In genomic region chr1:54604572-54605370, GRCh38 we compare ENCODE assay signal across 11 cellular contexts. TPM values are rescaled to one million over a fixed set of nuclear protein-coding genes. Genes with fewer than 3 reads are reported as not detected.
DNase-seq lines count a peak whose midpoint lies in the region; ATAC-seq lines count a peak whose summit lies in the region.
"Had no signal": no experiment of that assay in that cellular context is flagged by ENCODE, and none has a peak within 500 bp of the region (broad histone marks: within the 10 kb centered on the region; RNA-seq: fewer than 3 reads in every experiment).

No MANE protein-coding gene starts in this region.

- CTCF ChIA-PET in activated naive CD4-positive, alpha-beta T cell treated with anti-CD3 and anti-CD28 coated beads, Interleukin-2, amount 10 ng/mL, durations not matched to agents 7 days and 5 days (lab: Charles Lee), result no interaction called here

- peaks cover 14% of the 10 kb centered on the region for H3K4me1 Mint-ChIP-seq in activated naive CD4-positive, alpha-beta T cell treated with anti-CD3 and anti-CD28 coated beads, Interleukin-2, amount 10 ng/mL, durations not matched to agents 7 days and 5 days

- no peak overlapping the region for H3K4me3 Mint-ChIP-seq in activated naive CD4-positive, alpha-beta T cell treated with anti-CD3 and anti-CD28 coated beads, Interleukin-2, amount 10 ng/mL, durations not matched to agents 7 days and 5 days

- peak overlapping the region; percentile 52 for H3K27ac Mint-ChIP-seq in activated naive CD4-positive, alpha-beta T cell treated with anti-CD3 and anti-CD28 coated beads, Interleukin-2, amount 10 ng/mL, durations not matched to agents 7 days and 5 days

- no peaks in the 10 kb centered on the region for H3K36me3 Mint-ChIP-seq in activated naive CD4-positive, alpha-beta T cell treated with anti-CD3 and anti-CD28 coated beads, Interleukin-2, amount 10 ng/mL, durations not matched to agents 7 days and 5 days

- no peak for ATAC-seq in sciatic nerve
- no peak for ATAC-seq in activated CD4-positive, CD25-positive, alpha-beta regulatory T cell treated with anti-CD3 and anti-CD28 coated beads, Interleukin-2, amount 50 U/mL, for 24 hours

- H3K27me3 Mint-ChIP-seq in activated naive CD4-positive, alpha-beta T cell treated with anti-CD3 and anti-CD28 coated beads, Interleukin-2, amount 10 ng/mL, durations not matched to agents 7 days and 5 days, result peaks cover 5% of the 10 kb centered on the region

- H3K9me3 Mint-ChIP-seq in activated naive CD4-positive, alpha-beta T cell treated with anti-CD3 and anti-CD28 coated beads, Interleukin-2, amount 10 ng/mL, durations not matched to agents 7 days and 5 days, result no peaks in the 10 kb centered on the region

- intact Hi-C loops in sciatic nerve (cut with DNase I), result no loop called here

- DNase-seq in NCI-H2029 (lab: John Stamatoyannopoulos, UW) (peak; percentile 80), NCI-H2029 treated with DMSO at 0.1 percent for 48 hours (lab: John Stamatoyannopoulos, UW) (no peak), NCI-H2196 treated with DMSO at 0.1 percent for 48 hours (lab: John Stamatoyannopoulos, UW; ENCODE audit: unreplicated experiment) (peak; percentile 20), sciatic nerve (ENCODE audit: low spot score) (no peak), midbrain (lab: John Stamatoyannopoulos, UW) (no peak)
- peak; percentile 55 for DNase-seq in activated naive CD4-positive, alpha-beta T cell treated with anti-CD3 and anti-CD28 coated beads, Interleukin-2, amount 10 ng/mL, durations not matched to agents 7 days and 5 days
- DNase-seq in stimulated activated CD4-positive, alpha-beta T cell treated with anti-CD3 and anti-CD28 coated beads, Interleukin-1b, Interleukin-23, amount 100 ng/mL, for 48 hours, result peak; percentile 26
- DNase-seq: kidney, thyroid gland had no signal

RNA-seq across cellular contexts. Expression of gene FAM151A, which starts 18.6 kb away (rescaled TPM):
- total RNA-seq in sciatic nerve, result not detected
- total RNA-seq: kidney, skeletal muscle tissue, thyroid gland had no signal

RNA-seq across cellular contexts. Expression of gene MROH7, which starts 36.8 kb away (rescaled TPM):
- 8.1 TPM for total RNA-seq in sciatic nerve

RNA-seq across cellular contexts. Expression of gene ACOT11, which starts 56.7 kb away (rescaled TPM):
- total RNA-seq in sciatic nerve, result 11.9 TPM

Comparison
In these comparisons a context has a peak if more than half of its experiments do, and no peak if none do; other contexts are left out.
1. DNase-seq: peak in NCI-H2029 (single experiment), NCI-H2196 treated with DMSO at 0.1 percent for 48 hours (single experiment), activated naive CD4-positive, alpha-beta T cell treated with anti-CD3 and anti-CD28 coated beads, Interleukin-2, amount 10 ng/mL, durations not matched to agents 7 days and 5 days (single experiment) and stimulated activated CD4-positive, alpha-beta T cell treated with anti-CD3 and anti-CD28 coated beads, Interleukin-1b, Interleukin-23, amount 100 ng/mL, for 48 hours (single experiment); none in NCI-H2029 treated with DMSO at 0.1 percent for 48 hours (single experiment), sciatic nerve (single experiment) and midbrain (single experiment).